In the genomic region with DNA sequence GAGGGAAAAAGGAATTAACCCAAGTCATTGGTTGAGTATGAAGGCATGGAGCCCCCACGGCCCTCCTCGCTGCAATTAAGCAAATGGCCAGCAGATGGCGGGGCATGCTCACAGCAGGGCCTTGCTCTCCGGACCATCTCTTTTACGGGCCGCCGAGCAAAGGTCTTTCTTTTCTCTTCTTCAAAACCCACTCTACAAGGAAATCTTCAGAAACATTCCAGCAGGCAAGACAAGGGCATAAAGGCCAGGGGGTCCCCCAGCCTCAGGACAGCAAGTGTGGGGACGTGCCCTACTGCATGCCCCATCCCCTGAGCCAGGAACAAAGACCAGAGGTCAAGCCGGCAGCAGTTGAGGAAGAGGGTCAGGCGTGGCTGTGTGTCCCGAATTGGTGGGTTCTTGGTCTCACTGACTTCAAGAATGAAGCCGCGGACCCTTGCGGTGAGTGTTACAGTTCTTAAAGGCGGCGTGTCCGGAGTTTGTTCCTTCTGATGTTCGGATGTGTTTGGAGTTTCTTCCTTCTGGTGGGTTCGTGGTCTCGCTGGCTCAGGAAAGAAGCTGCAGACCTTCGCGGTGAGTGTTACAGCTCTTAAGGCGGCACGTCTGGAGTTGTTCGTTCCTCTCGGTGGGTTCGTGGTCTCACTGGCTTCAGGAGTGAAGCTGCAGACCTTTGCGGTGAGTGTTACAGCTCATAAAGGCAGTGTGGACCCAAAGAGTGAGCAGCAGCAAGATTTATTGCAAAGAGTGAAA, we compare ENCODE assay signal across 8 cellular contexts. TPM values are rescaled to one million over a fixed set of nuclear protein-coding genes. Genes with fewer than 3 reads are reported as not detected.
DNase-seq lines count a peak whose midpoint lies in the region; TF ChIP-seq lines count a peak whose summit lies in the region.
"Not testable (repeated sequence)": the region's sequence is repeated elsewhere in the genome, so short reads cannot be mapped to it uniquely, and the experiment has no call there.

No MANE protein-coding gene starts in this region.

- not testable (repeated sequence) for H3K4me1 ChIP-seq in subcutaneous abdominal adipose tissue (ENCODE audit: control insufficient read depth in 5 of 5, insufficient read depth in 5 of 5, low read length in 5 of 5)

- H3K9me3 Mint-ChIP-seq in activated naive CD8-positive, alpha-beta T cell (ENCODE audit: low read depth); osteocyte (ENCODE audit: unreplicated experiment): not testable (repeated sequence)

- CTCF ChIA-PET in HEK293T (lab: Yijun Ruan, JAX): interaction anchor here (0.6 to 1.5 kb wide), 8 partner anchors 14 to 126 kb away, joined by 3 to 15 read pairs (median 4); no protein-coding TSS in a partner anchor

- H3K9ac ChIP-seq in subcutaneous abdominal adipose tissue (ENCODE audit: low read length in 5 of 5): peak overlapping the region in 2 of 5 donors; percentile 46 to 72

- H3K27me3 ChIP-seq in subcutaneous abdominal adipose tissue (ENCODE audit: control insufficient read depth in 5 of 5, insufficient read depth in 4 of 5, low read length in 5 of 5): not testable (repeated sequence)

- H3K27ac Mint-ChIP-seq in activated naive CD8-positive, alpha-beta T cell: peak overlapping the region; percentile 22
- H3K27ac Mint-ChIP-seq in osteocyte (ENCODE audit: unreplicated experiment): not testable (repeated sequence)

- H3K27me3 Mint-ChIP-seq in activated naive CD8-positive, alpha-beta T cell: not testable (repeated sequence)
- peaks cover 16% of the 10 kb centered on the region for H3K27me3 Mint-ChIP-seq in osteocyte (ENCODE audit: unreplicated experiment)

- H3K36me3 ChIP-seq in subcutaneous abdominal adipose tissue (ENCODE audit: control insufficient read depth in 5 of 5, insufficient read depth in 5 of 5, low read length in 5 of 5): not testable (repeated sequence)

- not testable (repeated sequence) for H3K4me1 Mint-ChIP-seq in activated naive CD8-positive, alpha-beta T cell (ENCODE audit: low read depth); osteocyte (ENCODE audit: unreplicated experiment)

- peak; percentile 96 for TF ChIP-seq CTCF in osteocyte (IDR thresholded peaks at IDR 0.05)

- H3K9me3 ChIP-seq in subcutaneous abdominal adipose tissue (ENCODE audit: control insufficient read depth in 5 of 5, low read length in 5 of 5): not testable (repeated sequence)

- intact Hi-C loops in head of caudate nucleus (cut with DNase I): loop anchor here (5.0 kb wide), 1 partner anchor 123 kb away; no protein-coding TSS in a partner anchor

- not testable (repeated sequence) for H3K36me3 Mint-ChIP-seq in activated naive CD8-positive, alpha-beta T cell; osteocyte (ENCODE audit: unreplicated experiment)

- DNase-seq in EL (peak; percentile 80), HEK293T (ENCODE audit: extremely low spot score) (peak; percentile 84), NCI-H1105 treated with DMSO at 0.1 percent for 48 hours (lab: John Stamatoyannopoulos, UW) (peak; percentile 52), T follicular helper cell (ENCODE audit: low read depth) (peak; percentile 77), head of caudate nucleus (peak; percentile 65 to 95 (median 88)), osteocyte (ENCODE audit: extremely low spot score, unreplicated experiment) (peak; percentile 94)

- H3K27ac ChIP-seq in subcutaneous abdominal adipose tissue (ENCODE audit: low read depth, low read length): not testable (repeated sequence)

- H3K4me3 Mint-ChIP-seq in activated naive CD8-positive, alpha-beta T cell: peak overlapping the region; percentile 91
- H3K4me3 Mint-ChIP-seq in osteocyte (ENCODE audit: unreplicated experiment): peak overlapping the region; percentile 49

- POLR2A ChIA-PET in HEK293T (lab: Yijun Ruan, JAX): not testable (repeated sequence)

- peak overlapping the region; percentile 51 to 73 (median 66) for H3K4me3 ChIP-seq in subcutaneous abdominal adipose tissue (ENCODE audit: low read depth in 1 of 5, low read length in 5 of 5)

RNA-seq across cellular contexts. Expression of a gene that starts 59.6 kb away (rescaled TPM):
- 50.2 and 51.1 TPM in 2 replicates for total RNA-seq in osteocyte
